Comparison of ENCODE assay signal across 1 cellular context in genomic region chr7:139025861-139026260, GRCh38. TPM values are rescaled to one million over a fixed set of nuclear protein-coding genes. Genes with fewer than 3 reads are reported as not detected.
"Had no signal": no experiment of that assay in that cellular context is flagged by ENCODE, and none has a peak within 500 bp of the region (broad histone marks: within the 10 kb centered on the region; RNA-seq: fewer than 3 reads in every experiment).

No MANE protein-coding gene starts in this region.

RNA-seq across cellular contexts. Expression of gene ZC3HAV1L, which starts 10.0 kb away (rescaled TPM):
- total RNA-seq: H9 had no signal
